In genomic region chr19:36573948-36574726, GRCh38 we compare ENCODE assay signal across 8 cellular contexts. TPM values are rescaled to one million over a fixed set of nuclear protein-coding genes. Genes with fewer than 3 reads are reported as not detected.
DNase-seq lines count a peak whose midpoint lies in the region; ATAC-seq and TF ChIP-seq lines count a peak whose summit lies in the region.

No MANE protein-coding gene starts in this region.

- CTCF ChIA-PET in CD8-positive, alpha-beta T cell (lab: Charles Lee) = no interaction called here

- POLR2A ChIA-PET in CD8-positive, alpha-beta T cell (lab: Charles Lee) = interaction anchor here (0.8 to 1.7 kb wide), 4 partner anchors 31 to 644 kb away, joined by 3 to 9 read pairs (median 4); partner anchors contain the start of genes ZFP14 and ZNF382

- TF ChIP-seq CTCF in CD8-positive, alpha-beta T cell (IDR thresholded peaks at IDR 0.05) = no peak
- no peak for TF ChIP-seq CTCF in ascending aorta (IDR thresholded peaks at IDR 0.05)

- H3K36me3 ChIP-seq in CD8-positive, alpha-beta T cell (ENCODE audit: insufficient read depth, low read length) = peaks cover 10% of the 10 kb centered on the region
- H3K36me3 ChIP-seq in ascending aorta = peaks cover 27 to 57% of the 10 kb centered on the region in 2 donors

- intact Hi-C loops in CD8-positive, alpha-beta T cell (cut with DNase I, micrococcal nuclease) = loop anchor here (1.0 to 10.0 kb wide), 15 partner anchors 31 to 895 kb away; partner anchors contain the start of genes ZNF260 (in 2 of the 2), ZNF382 (in 2 of the 2), ZNF420 (in 2 of the 2) and ZNF461 (in 2 of the 2)
- intact Hi-C loops in ascending aorta (cut with DNase I) = loop anchor here (1.0 to 10.0 kb wide), 4 partner anchors 46 to 459 kb away; partner anchors contain the start of genes OVOL3, POLR2I, TBCB and ZNF260

- no peak for ATAC-seq in CD8-positive, alpha-beta T cell
- ATAC-seq in HG03378 (IDR thresholded peaks at IDR 0.05; ENCODE audit: unreplicated experiment) (peak; percentile 19), HG03442 (IDR thresholded peaks at IDR 0.05; ENCODE audit: unreplicated experiment) (no peak)
- peak; percentile 2 for ATAC-seq in stimulated activated naive CD8-positive, alpha-beta T cell treated with anti-CD3 and anti-CD28 coated beads, Interleukin-15, amount 100 ng/mL, for 72 hours

- H3K9me3 ChIP-seq in CD8-positive, alpha-beta T cell (ENCODE audit: low read length) = no peaks in the 10 kb centered on the region
- H3K9me3 ChIP-seq in ascending aorta = peaks cover 0 to 30% of the 10 kb centered on the region in 2 donors

- peak overlapping the region; percentile 96 for H3K27ac ChIP-seq in CD8-positive, alpha-beta T cell (ENCODE audit: low read depth, low read length)
- peak overlapping the region; percentile 83 to 88 for H3K27ac ChIP-seq in ascending aorta

- peak overlapping the region; percentile 99 for H3K27ac Mint-ChIP-seq in CD8-positive, alpha-beta T cell
- H3K27ac Mint-ChIP-seq in immature natural killer cell = peak overlapping the region; percentile 93 to 99 (median 98)
- H3K27ac Mint-ChIP-seq in stimulated activated naive CD8-positive, alpha-beta T cell treated with anti-CD3 and anti-CD28 coated beads, Interleukin-15, amount 100 ng/mL, for 72 hours = peak overlapping the region; percentile 93 to 99

- H3K4me1 ChIP-seq in CD8-positive, alpha-beta T cell (ENCODE audit: insufficient read depth, low read length) = peaks cover 19% of the 10 kb centered on the region
- peaks cover 3 to 9% of the 10 kb centered on the region in 2 donors for H3K4me1 ChIP-seq in ascending aorta

- no peaks in the 10 kb centered on the region for H3K27me3 Mint-ChIP-seq in CD8-positive, alpha-beta T cell (ENCODE audit: low read depth)
- H3K27me3 Mint-ChIP-seq in immature natural killer cell (ENCODE audit: low read depth in 3 of 3) = peaks cover 7 to 14% (median 9%) of the 10 kb centered on the region in 3 donors
- H3K27me3 Mint-ChIP-seq in stimulated activated naive CD8-positive, alpha-beta T cell treated with anti-CD3 and anti-CD28 coated beads, Interleukin-15, amount 100 ng/mL, for 72 hours = no peaks in the 10 kb centered on the region

- H3K36me3 Mint-ChIP-seq in CD8-positive, alpha-beta T cell = peaks cover 74% of the 10 kb centered on the region
- H3K36me3 Mint-ChIP-seq in immature natural killer cell = peaks cover 8 to 37% (median 23%) of the 10 kb centered on the region in 3 donors

- H3K4me3 ChIP-seq in CD8-positive, alpha-beta T cell (ENCODE audit: low read depth, low read length) = peak overlapping the region; percentile 87
- H3K4me3 ChIP-seq in ascending aorta = peak overlapping the region; percentile 79 to 82

- peaks cover 2% of the 10 kb centered on the region for H3K9me3 Mint-ChIP-seq in CD8-positive, alpha-beta T cell
- H3K9me3 Mint-ChIP-seq in immature natural killer cell = peaks cover 0 to under 1% (median 0%) of the 10 kb centered on the region in 6 donors
- H3K9me3 Mint-ChIP-seq in stimulated activated naive CD8-positive, alpha-beta T cell treated with anti-CD3 and anti-CD28 coated beads, Interleukin-15, amount 100 ng/mL, for 72 hours = peaks cover 10 to 15% of the 10 kb centered on the region in 2 donors

- DNase-seq in CD8-positive, alpha-beta T cell = no peak
- DNase-seq in ascending aorta (ENCODE audit: low spot score in 2 of 2) (no peak), immature natural killer cell (peak in 1 of 3 donors; percentile 18), mesenteric fat pad (ENCODE audit: low spot score) (no peak), EL (no peak)
- DNase-seq in stimulated activated naive CD8-positive, alpha-beta T cell treated with anti-CD3 and anti-CD28 coated beads, Interleukin-15, amount 100 ng/mL, for 72 hours = no peak

- peaks cover 40% of the 10 kb centered on the region for H3K4me1 Mint-ChIP-seq in CD8-positive, alpha-beta T cell (ENCODE audit: low read depth)
- H3K4me1 Mint-ChIP-seq in immature natural killer cell = peaks cover 30 to 38% of the 10 kb centered on the region in 2 donors
- H3K4me1 Mint-ChIP-seq in stimulated activated naive CD8-positive, alpha-beta T cell treated with anti-CD3 and anti-CD28 coated beads, Interleukin-15, amount 100 ng/mL, for 72 hours = peaks cover 37% of the 10 kb centered on the region

- H3K27me3 ChIP-seq in CD8-positive, alpha-beta T cell (ENCODE audit: insufficient read depth, low read length) = no peaks in the 10 kb centered on the region
- H3K27me3 ChIP-seq in ascending aorta = no peaks in the 10 kb centered on the region

- peak overlapping the region; percentile 87 for H3K4me3 Mint-ChIP-seq in CD8-positive, alpha-beta T cell
- H3K4me3 Mint-ChIP-seq in immature natural killer cell = peak overlapping the region; percentile 87 to 97 (median 91)
- H3K4me3 Mint-ChIP-seq in stimulated activated naive CD8-positive, alpha-beta T cell treated with anti-CD3 and anti-CD28 coated beads, Interleukin-15, amount 100 ng/mL, for 72 hours = peak overlapping the region; percentile 91 to 98

RNA-seq across cellular contexts. Expression of gene ZNF529, which starts 1.0 kb away (rescaled TPM):
- total RNA-seq in CD8-positive, alpha-beta T cell = 10 to 100 TPM; 44.0 to 46.4 TPM
- total RNA-seq in ascending aorta (3.8 TPM), mesenteric fat pad (7.4 TPM)
- polyA plus RNA-seq in immature natural killer cell = 1 to 10 TPM; 3.3 to 5.3 (median 4.1) TPM

RNA-seq across cellular contexts. Expression of gene ZNF382, which starts 31.0 kb away (rescaled TPM):
- total RNA-seq in CD8-positive, alpha-beta T cell = 1 to 10 TPM; 4.6 to 4.7 TPM
- total RNA-seq in ascending aorta (0.32 TPM), mesenteric fat pad (6.0 TPM)
- 1 to 10 TPM; 1.3 to 4.6 (median 1.8) TPM for polyA plus RNA-seq in immature natural killer cell

RNA-seq across cellular contexts. Expression of gene ZNF260, which starts 46.1 kb away (rescaled TPM):
- 1 to 10 TPM; 2.8 to 4.6 TPM for total RNA-seq in CD8-positive, alpha-beta T cell
- total RNA-seq in ascending aorta = 2.1 TPM
- 10 to 100 TPM in 1 of 3 donors, 1 to 10 TPM in 2; 2.9 to 17.3 (median 6.4) TPM for polyA plus RNA-seq in immature natural killer cell
- 7.2 TPM for total RNA-seq in mesenteric fat pad

Comparison
In these comparisons a context has a peak if more than half of its experiments do, and no peak if none do; other contexts are left out.
1. ATAC-seq: peak in HG03378 (single experiment) and stimulated activated naive CD8-positive, alpha-beta T cell treated with anti-CD3 and anti-CD28 coated beads, Interleukin-15, amount 100 ng/mL, for 72 hours (single experiment); none in CD8-positive, alpha-beta T cell (single experiment) and HG03442 (single experiment).
2. Peak in every context shown above with its lines, with median percentiles within 50 percentile points of each other: H3K27ac Mint-ChIP-seq and H3K4me3 Mint-ChIP-seq.